Comparison of ENCODE assay signal across 11 cellular contexts in genomic region chr17:72590382-72590781, GRCh38.
DNase-seq lines count a peak whose midpoint lies in the region; ATAC-seq and TF ChIP-seq lines count a peak whose summit lies in the region.
"Had no signal": no experiment of that assay in that cellular context is flagged by ENCODE, and none has a peak within 500 bp of the region (broad histone marks: within the 10 kb centered on the region; RNA-seq: fewer than 3 reads in every experiment).

No MANE protein-coding gene starts in this region.

- no peak overlapping the region for H3K27ac ChIP-seq in ascending aorta

- ATAC-seq in activated T-helper 17 cell treated with anti-CD3 and anti-CD28 coated beads, Interleukin-2, amount 50 U/mL, for 72 hours (replicated peaks): no peak
- ATAC-seq in HG03280 (IDR thresholded peaks at IDR 0.05; ENCODE audit: unreplicated experiment): no peak
- ATAC-seq: left ventricle myocardium superior had no signal

- peaks cover 14% of the 10 kb centered on the region for H3K4me1 Mint-ChIP-seq in activated T-helper 17 cell treated with anti-CD3 and anti-CD28 coated beads, Interleukin-2, amount 50 U/mL, for 72 hours

- peak overlapping the region; percentile 85 for H3K4me3 Mint-ChIP-seq in activated T-helper 17 cell treated with anti-CD3 and anti-CD28 coated beads, Interleukin-2, amount 50 U/mL, for 72 hours

- H3K36me3 Mint-ChIP-seq in activated T-helper 17 cell treated with anti-CD3 and anti-CD28 coated beads, Interleukin-2, amount 50 U/mL, for 72 hours (ENCODE audit: low read depth): no peaks in the 10 kb centered on the region

- H3K27ac Mint-ChIP-seq in activated T-helper 17 cell treated with anti-CD3 and anti-CD28 coated beads, Interleukin-2, amount 50 U/mL, for 72 hours: no peak overlapping the region

- no peaks in the 10 kb centered on the region for H3K9me3 Mint-ChIP-seq in activated T-helper 17 cell treated with anti-CD3 and anti-CD28 coated beads, Interleukin-2, amount 50 U/mL, for 72 hours

- H3K4me3 ChIP-seq in kidney epithelial cell (ENCODE audit: low read depth, low read length): peak overlapping the region; percentile 75
- peak overlapping the region in 1 of 2 donors; percentile 2 for H3K4me3 ChIP-seq in ascending aorta

- DNase-seq in ACHN: peak; percentile 52
- DNase-seq in G401 (ENCODE audit: low spot score): peak; percentile 37
- DNase-seq in kidney epithelial cell (ENCODE audit: low read depth): no peak
- DNase-seq in germinal center (ENCODE audit: low spot score): no peak
- DNase-seq in ascending aorta (ENCODE audit: low spot score in 2 of 2): no peak
- DNase-seq in MV-4-11 (lab: John Stamatoyannopoulos, UW): no peak
- DNase-seq: amygdala, KG1, left ventricle myocardium superior had no signal

- intact Hi-C loops in ascending aorta (cut with DNase I): no loop called here

- TF ChIP-seq CTCF in kidney epithelial cell (IDR thresholded peaks at IDR 0.05; ENCODE audit: insufficient read depth, low read length, poor library complexity, severe bottlenecking): no peak
- no peak for TF ChIP-seq CTCF in ascending aorta (IDR thresholded peaks at IDR 0.05)

- in situ Hi-C loops in ACHN (cut with HindIII; ENCODE audit: low pct_ligation_motif_present, low pct_unique_long_range_greater_than_20kb, low sequenced_read_pairs) (no loop called here), G401 (cut with HindIII; ENCODE audit: low sequenced_read_pairs) (no loop called here)

- no peaks in the 10 kb centered on the region for H3K36me3 ChIP-seq in kidney epithelial cell (ENCODE audit: control insufficient read depth, insufficient read depth, low read length)
- H3K36me3 ChIP-seq in ascending aorta: no peaks in the 10 kb centered on the region

- no peaks in the 10 kb centered on the region for H3K27me3 ChIP-seq in kidney epithelial cell (ENCODE audit: control insufficient read depth, insufficient read depth, low read length)
- no peaks in the 10 kb centered on the region for H3K27me3 ChIP-seq in ascending aorta

- peaks cover 0 to 2% of the 10 kb centered on the region in 2 donors for H3K4me1 ChIP-seq in ascending aorta

- no peaks in the 10 kb centered on the region for H3K9me3 ChIP-seq in ascending aorta

- peaks cover 12% of the 10 kb centered on the region for H3K27me3 Mint-ChIP-seq in activated T-helper 17 cell treated with anti-CD3 and anti-CD28 coated beads, Interleukin-2, amount 50 U/mL, for 72 hours

Comparison
In these comparisons a context has a peak if more than half of its experiments do, and no peak if none do; other contexts are left out.
1. DNase-seq: peak in ACHN (single experiment) and G401 (single experiment); none in kidney epithelial cell (single experiment), germinal center (single experiment), ascending aorta (0 of 2) and MV-4-11 (single experiment).